ENCODE assay signal across 1 cellular context in genomic region chr1:44213222-44214112, GRCh38.
TF ChIP-seq lines count a peak whose summit lies in the region.

A gene with protein sequence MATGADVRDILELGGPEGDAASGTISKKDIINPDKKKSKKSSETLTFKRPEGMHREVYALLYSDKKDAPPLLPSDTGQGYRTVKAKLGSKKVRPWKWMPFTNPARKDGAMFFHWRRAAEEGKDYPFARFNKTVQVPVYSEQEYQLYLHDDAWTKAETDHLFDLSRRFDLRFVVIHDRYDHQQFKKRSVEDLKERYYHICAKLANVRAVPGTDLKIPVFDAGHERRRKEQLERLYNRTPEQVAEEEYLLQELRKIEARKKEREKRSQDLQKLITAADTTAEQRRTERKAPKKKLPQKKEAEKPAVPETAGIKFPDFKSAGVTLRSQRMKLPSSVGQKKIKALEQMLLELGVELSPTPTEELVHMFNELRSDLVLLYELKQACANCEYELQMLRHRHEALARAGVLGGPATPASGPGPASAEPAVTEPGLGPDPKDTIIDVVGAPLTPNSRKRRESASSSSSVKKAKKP (plus strand): TSS chr1:44213471. CDS start chr1:44213754, 283 bp downstream.

TF ChIP-seq in K562, 482 proteins besides CTCF, POLR2A, EP300 and RAD21 (continued from another document and continues in another):
- TF ChIP-seq MGA (IDR thresholded peaks at IDR 0.05), result peak; percentile 49; the same call in 1 of the 2 replicates
- no peak for TF ChIP-seq ZNF785 (CRISPR knock-in tag; IDR thresholded peaks at IDR 0.05)
- TF ChIP-seq TBP (optimal IDR thresholded peaks at IDR 0.05; ENCODE audit: low read depth, low read length), result peak; percentile 79
- TF ChIP-seq HOMEZ (CRISPR knock-in tag; IDR thresholded peaks at IDR 0.05), result no peak
- TF ChIP-seq OTX1 (CRISPR knock-in tag; IDR thresholded peaks at IDR 0.05), result 0 out of 2 replicates have a peak, but pooled peaks have one; percentile 28
- peak; percentile 88; the same call in 1 of the 2 replicates for TF ChIP-seq PHF21A (IDR thresholded peaks at IDR 0.05; ENCODE audit: borderline replicate concordance, low read depth)
- TF ChIP-seq TBL1XR1 (IDR thresholded peaks at IDR 0.05; ENCODE audit: low read length in 2 of 2), result peak; percentile 63 to 79; a peak in 3 of 4 replicates
- no peak for TF ChIP-seq ZNF695 (CRISPR knock-in tag; IDR thresholded peaks at IDR 0.05)
- no peak for TF ChIP-seq DACH1 (IDR thresholded peaks at IDR 0.05; ENCODE audit: partially characterized antibody)
- no peak for TF ChIP-seq RBM15 (IDR thresholded peaks at IDR 0.05; ENCODE audit: insufficient read depth, low read length)
- TF ChIP-seq PTRF (tag; IDR thresholded peaks at IDR 0.05), result no peak
- TF ChIP-seq ZNF212 (CRISPR knock-in tag; IDR thresholded peaks at IDR 0.05), result no peak
- peak; percentile 94 for TF ChIP-seq ETV1 (tag; conservative IDR thresholded peaks at IDR 0.05; ENCODE audit: low read depth)
- 0 out of 2 replicates have a peak, but pooled peaks have one; percentile 15 for TF ChIP-seq ZNF717 (CRISPR knock-in tag; IDR thresholded peaks at IDR 0.05)
- TF ChIP-seq DPF2 (IDR thresholded peaks at IDR 0.05), result peak; percentile 45; the same call in 1 of the 2 replicates
- TF ChIP-seq HCFC1 (IDR thresholded peaks at IDR 0.05; ENCODE audit: low read depth, low read length), result peak; percentile 93
- TF ChIP-seq SMARCA4 (IDR thresholded peaks at IDR 0.05), result no peak
- TF ChIP-seq FOSL1 (tag; conservative IDR thresholded peaks at IDR 0.05), result peak; percentile 46
- no peak for TF ChIP-seq ZNF124 (CRISPR knock-in tag; IDR thresholded peaks at IDR 0.05)
- no peak for TF ChIP-seq ZNF253 (CRISPR knock-in tag; conservative IDR thresholded peaks at IDR 0.05)
- peak; percentile 53; the same call in 1 of the 2 replicates for TF ChIP-seq PHTF2 (CRISPR knock-in tag; IDR thresholded peaks at IDR 0.05)
- no peak for TF ChIP-seq ZFP30 (CRISPR knock-in tag; IDR thresholded peaks at IDR 0.05; ENCODE audit: borderline replicate concordance)
- peak; percentile 8 for TF ChIP-seq CTCFL (IDR thresholded peaks at IDR 0.05; ENCODE audit: borderline replicate concordance, insufficient read depth, low read depth, low read length, poor library complexity, severe bottlenecking)
- TF ChIP-seq CBX1 (IDR thresholded peaks at IDR 0.05; ENCODE audit: low read depth), result peak; percentile 95
- TF ChIP-seq, protein P1, sequence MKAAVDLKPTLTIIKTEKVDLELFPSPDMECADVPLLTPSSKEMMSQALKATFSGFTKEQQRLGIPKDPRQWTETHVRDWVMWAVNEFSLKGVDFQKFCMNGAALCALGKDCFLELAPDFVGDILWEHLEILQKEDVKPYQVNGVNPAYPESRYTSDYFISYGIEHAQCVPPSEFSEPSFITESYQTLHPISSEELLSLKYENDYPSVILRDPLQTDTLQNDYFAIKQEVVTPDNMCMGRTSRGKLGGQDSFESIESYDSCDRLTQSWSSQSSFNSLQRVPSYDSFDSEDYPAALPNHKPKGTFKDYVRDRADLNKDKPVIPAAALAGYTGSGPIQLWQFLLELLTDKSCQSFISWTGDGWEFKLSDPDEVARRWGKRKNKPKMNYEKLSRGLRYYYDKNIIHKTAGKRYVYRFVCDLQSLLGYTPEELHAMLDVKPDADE (conservative IDR thresholded peaks at IDR 0.05; ENCODE audit: control insufficient read depth, low read depth, low read length), result peak; percentile 73; the same call in 1 of the 2 replicates
- peak; percentile 95 for TF ChIP-seq NR2C2 (CRISPR knock-in tag; IDR thresholded peaks at IDR 0.05)
- TF ChIP-seq NR2C2 (tag; IDR thresholded peaks at IDR 0.05), result peak; percentile 99
- TF ChIP-seq RBM14 (IDR thresholded peaks at IDR 0.05; ENCODE audit: borderline replicate concordance, insufficient read depth, low read depth, low read length), result 0 out of 2 replicates have a peak, but pooled peaks have one; percentile 57
